Comparison of ENCODE assay signal across 12 cellular contexts in genomic region chr17:57881143-57881542, GRCh38. TPM values are rescaled to one million over a fixed set of nuclear protein-coding genes. Genes with fewer than 3 reads are reported as not detected.
DNase-seq lines count a peak whose midpoint lies in the region; ATAC-seq, FAIRE-seq and TF ChIP-seq lines count a peak whose summit lies in the region.
"Had no signal": no experiment of that assay in that cellular context is flagged by ENCODE, and none has a peak within 500 bp of the region (broad histone marks: within the 10 kb centered on the region; RNA-seq: fewer than 3 reads in every experiment).

No MANE protein-coding gene starts in this region.

- peak overlapping the region; percentile 98 for H2BK120ac ChIP-seq in IMR-90 (ENCODE audit: low read depth, low read length)
- H2BK120ac ChIP-seq in H1 (replicated peaks; ENCODE audit: low read depth, low read length): peak overlapping the region; percentile 56
- peak overlapping the region; percentile 58 for H2BK120ac ChIP-seq in mesenchymal stem cell (ENCODE audit: low read depth, low read length)

- H4K8ac ChIP-seq in IMR-90 (ENCODE audit: low read depth in 2 of 2, low read length in 2 of 2): peak overlapping the region; percentile 78 to 91
- peak overlapping the region; percentile 30; the same call in 1 of the 2 replicates for H4K8ac ChIP-seq in H1 (ENCODE audit: extremely low read depth, insufficient read depth, low read length)
- peak overlapping the region; percentile 89 for H4K8ac ChIP-seq in mesenchymal stem cell (ENCODE audit: low read length)

- peak overlapping the region; percentile 80 for H3K56ac ChIP-seq in IMR-90 (ENCODE audit: extremely low read depth, insufficient read depth, low read length)
- peak overlapping the region; percentile 14 for H3K56ac ChIP-seq in H1 (replicated peaks; ENCODE audit: insufficient read length, low read depth, low read length)

- H2AK5ac ChIP-seq in IMR-90 (ENCODE audit: low read depth, low read length) (peak overlapping the region; percentile 98), H1 (ENCODE audit: low read depth, low read length) (peak overlapping the region; percentile 98), mesenchymal stem cell (ENCODE audit: low read length, severe bottlenecking) (peak overlapping the region; percentile 99)

- no CpG with 5 or more reads among the region's 8 CpGs for WGBS in IMR-90 (ENCODE audit: extremely low coverage in 2 of 2, insufficient read length in 1 of 2), 2 experiments
- WGBS in H1 (ENCODE audit: extremely low coverage in 1 of 2, insufficient coverage in 1 of 2, insufficient read length in 1 of 2, insufficient replicate concordance in 2 of 2, low coverage in 1 of 2, low lambda C conversion rate in 2 of 2, missing lambda C conversion rate in 1 of 2), 2 experiments: 45% methylated on average over 8 of the region's 8 CpGs; no CpG with 5 or more reads in 1 of the 2 experiments
- 44% methylated on average over 8 of the region's 8 CpGs for WGBS in mesenchymal stem cell

- peak overlapping the region; percentile 55 for H3K9ac ChIP-seq in IMR-90 (ENCODE audit: low read depth, low read length)
- H3K9ac ChIP-seq in H1 (replicated peaks in 1 of 4; ENCODE audit: extremely low read depth in 1 of 4, low read depth in 3 of 4, low read length in 3 of 4): no peak overlapping the region
- peak overlapping the region; percentile 57 for H3K9ac ChIP-seq in mesenchymal stem cell (ENCODE audit: low read length)
- H3K9ac ChIP-seq: parathyroid adenoma had no signal

- H3K36me3 ChIP-seq in IMR-90 (ENCODE audit: control insufficient read depth, insufficient read depth, low read length): peaks cover 25% of the 10 kb centered on the region
- no peaks in the 10 kb centered on the region for H3K36me3 ChIP-seq in H1 (ENCODE audit: control insufficient read depth in 2 of 4, insufficient read depth in 4 of 4, low read length in 3 of 4)
- H3K36me3 ChIP-seq in mesenchymal stem cell (ENCODE audit: control insufficient read depth in 1 of 2, insufficient read depth in 2 of 2, low read depth in 1 of 2, low read length in 2 of 2): peaks cover 31 to 56% of the 10 kb centered on the region in 2 experiments
- peaks cover 16 to 46% (median 28%) of the 10 kb centered on the region in 3 donors for H3K36me3 ChIP-seq in tibial artery

- no peaks in the 10 kb centered on the region for H3K27me3 ChIP-seq in IMR-90 (ENCODE audit: control insufficient read depth, insufficient read depth, low read length)
- peaks cover 0 to 9% (median 4%) of the 10 kb centered on the region in 4 experiments; a peak in 2 of 7 replicates for H3K27me3 ChIP-seq in H1 (replicated peaks in 1 of 4; ENCODE audit: control insufficient read depth in 3 of 4, extremely low read depth in 1 of 4, insufficient read depth in 3 of 4, low read length in 3 of 4)
- no peaks in the 10 kb centered on the region for H3K27me3 ChIP-seq in mesenchymal stem cell (ENCODE audit: control insufficient read depth in 1 of 2, insufficient read depth in 1 of 2, low read length in 2 of 2)
- H3K27me3 ChIP-seq in tibial artery: no peaks in the 10 kb centered on the region

- H2BK15ac ChIP-seq in IMR-90 (ENCODE audit: low read depth, low read length) (peak overlapping the region; percentile 94; the same call in 2 of the 3 replicates), H1 (ENCODE audit: low read length) (peak overlapping the region; percentile 100; the same call in 1 of the 2 replicates), mesenchymal stem cell (ENCODE audit: low read depth, poor library complexity, severe bottlenecking) (peak overlapping the region; percentile 84)

- no peak overlapping the region for H3K4me3 ChIP-seq in IMR-90 (ENCODE audit: insufficient read depth, low read depth, low read length)
- no peak overlapping the region for H3K4me3 ChIP-seq in H1 (ENCODE audit: extremely low read depth in 1 of 4, insufficient read depth in 2 of 4, low read depth in 3 of 4, low read length in 4 of 4)
- peak overlapping the region in 1 of 2 experiments; percentile 67 for H3K4me3 ChIP-seq in mesenchymal stem cell (ENCODE audit: insufficient read depth in 1 of 2, low read depth in 1 of 2, low read length in 2 of 2)
- no peak overlapping the region for H3K4me3 ChIP-seq in tibial artery

- H4K20me1 ChIP-seq in IMR-90 (ENCODE audit: insufficient read depth, low read length) (no peaks in the 10 kb centered on the region; the same call in 1 of the 2 replicates), H1 (replicated peaks in 1 of 2; ENCODE audit: control insufficient read depth in 1 of 2, insufficient read depth in 2 of 2, low read length in 2 of 2) (no peaks in the 10 kb centered on the region)

- FAIRE-seq in H1 (lab: Jason Lieb, UNC): no peak

- POLR2A ChIA-PET in IMR-90 (lab: Charles Lee; ENCODE audit: unreplicated experiment): interaction anchor here (0.8 to 1.2 kb wide), 3 partner anchors 11 to 112 kb away, joined by 3 to 4 read pairs (median 3); no protein-coding TSS in a partner anchor
- POLR2A ChIA-PET in H1 (lab: Charles Lee; ENCODE audit: partially characterized antibody): interaction anchor here (0.9 to 4.2 kb wide), 10 partner anchors 10 to 120 kb away, joined by 3 to 15 read pairs (median 4); partner anchors contain the start of gene VEZF1

- H3K14ac ChIP-seq in IMR-90 (replicated peaks; ENCODE audit: low read depth, low read length): peak overlapping the region; percentile 88
- H3K14ac ChIP-seq in H1 (ENCODE audit: insufficient read length): no peak overlapping the region
- H3K14ac ChIP-seq in mesenchymal stem cell (ENCODE audit: low read length in 2 of 2): peak overlapping the region in 1 of 2 experiments; percentile 91

- ATAC-seq in IMR-90 (ENCODE audit: low read depth) (peak; percentile 69), HG02571 (IDR thresholded peaks at IDR 0.05; ENCODE audit: unreplicated experiment) (no peak), HG03342 (IDR thresholded peaks at IDR 0.05; ENCODE audit: unreplicated experiment) (no peak), HG03135 (IDR thresholded peaks at IDR 0.05; ENCODE audit: unreplicated experiment) (no peak)

- H3K18ac ChIP-seq in IMR-90 (ENCODE audit: low read depth, low read length) (peak overlapping the region; percentile 69), H1 (ENCODE audit: extremely low read depth, low read length) (peak overlapping the region; percentile 94), mesenchymal stem cell (ENCODE audit: low read depth in 1 of 2, low read length in 2 of 2) (peak overlapping the region; percentile 95 to 96)

- no peaks in the 10 kb centered on the region for H3K9me3 ChIP-seq in IMR-90 (ENCODE audit: control insufficient read depth, insufficient read depth, low read length)
- H3K9me3 ChIP-seq in H1 (ENCODE audit: insufficient read depth in 2 of 2, low read depth in 1 of 2, low read length in 1 of 2): no peaks in the 10 kb centered on the region
- no peaks in the 10 kb centered on the region for H3K9me3 ChIP-seq in mesenchymal stem cell (ENCODE audit: control insufficient read depth, low read length)
- H3K9me3 ChIP-seq in tibial artery: no peaks in the 10 kb centered on the region

- DNase-seq in IMR-90 (peak; percentile 89), H1 (ENCODE audit: low read depth in 1 of 2, low spot score in 2 of 2) (no peak), mesenchymal stem cell (peak; percentile 80), tibial artery (no peak)
- DNase-seq in activated CD4-positive, CD25-positive, alpha-beta regulatory T cell treated with anti-CD3 and anti-CD28 coated beads, Interleukin-2, amount 50 U/mL, for 72 hours: no peak
- DNase-seq: activated effector memory CD4-positive, alpha-beta T cell treated with Interleukin-2 at 50 U/mL for 16 hours; Karpas-422; NCI-H446 treated with DMSO at 0.1 percent for 48 hours had no signal

- H3K4ac ChIP-seq in IMR-90 (ENCODE audit: low read depth, low read length): peak overlapping the region; percentile 98
- no peak overlapping the region for H3K4ac ChIP-seq in H1 (replicated peaks; ENCODE audit: insufficient read length, low read depth, low read length)
- H3K4ac ChIP-seq in mesenchymal stem cell (ENCODE audit: low read depth in 1 of 2, low read length in 2 of 2): peak overlapping the region; percentile 90 to 96

- H2BK20ac ChIP-seq in IMR-90 (ENCODE audit: low read depth, low read length) (peak overlapping the region; percentile 98), H1 (ENCODE audit: low read length) (peak overlapping the region; percentile 93)

- H3K4me2 ChIP-seq in IMR-90 (ENCODE audit: low read depth, low read length): peak overlapping the region; percentile 40
- peak overlapping the region; percentile 29 to 50 for H3K4me2 ChIP-seq in H1 (ENCODE audit: insufficient read depth in 1 of 2, low read depth in 2 of 2, low read length in 2 of 2)
- peak overlapping the region; percentile 22 for H3K4me2 ChIP-seq in mesenchymal stem cell (ENCODE audit: low read length, poor library complexity, severe bottlenecking)

- peak overlapping the region; percentile 87 for H3K23ac ChIP-seq in IMR-90 (ENCODE audit: low read depth, low read length)
- H3K23ac ChIP-seq in H1 (ENCODE audit: insufficient read length): no peak overlapping the region
- peak overlapping the region in 1 of 2 experiments; percentile 93 for H3K23ac ChIP-seq in mesenchymal stem cell (ENCODE audit: low read length in 2 of 2)

- peaks cover 2% of the 10 kb centered on the region; the same call in 1 of the 2 replicates for H3K23me2 ChIP-seq in H1 (ENCODE audit: low read depth, low read length)

- TF ChIP-seq POLR2A in IMR-90 (IDR thresholded peaks at IDR 0.05; ENCODE audit: low read depth, low read length) (no peak; the same call in 1 of the 2 replicates), H1 (IDR thresholded peaks at IDR 0.05; ENCODE audit: control extremely low read depth in 1 of 2, low read depth in 2 of 2, low read length in 2 of 2) (no peak)

- in situ Hi-C loops in IMR-90 (cut with MboI; ENCODE audit: low sequenced_read_pairs): no loop called here

- H3K9me1 ChIP-seq in IMR-90 (ENCODE audit: insufficient read depth, low read length): peaks cover 35% of the 10 kb centered on the region

- CTCF ChIA-PET in IMR-90 (lab: Yijun Ruan, JAX) (interaction anchor here (1.1 to 1.8 kb wide), 2 partner anchors 12 to 73 kb away, joined by 3 to 8 read pairs; no protein-coding TSS in a partner anchor), H1 (lab: Charles Lee; ENCODE audit: partially characterized antibody) (interaction anchor here (1.6 to 20.7 kb wide), 4 partner anchors 11 to 27 kb away, joined by 4 to 221 read pairs (median 107); no protein-coding TSS in a partner anchor)

- no peak for TF ChIP-seq EP300 in H1 (IDR thresholded peaks at IDR 0.05; ENCODE audit: borderline replicate concordance in 1 of 2, low read depth in 2 of 2, low read length in 2 of 2)

- H2AK9ac ChIP-seq in IMR-90 (replicated peaks; ENCODE audit: low read depth, low read length, poor library complexity): peak overlapping the region; percentile 97

- H2AFZ ChIP-seq in IMR-90 (replicated peaks; ENCODE audit: low read length, poor library complexity): peak overlapping the region; percentile 73
- no peak overlapping the region for H2AFZ ChIP-seq in H1 (ENCODE audit: low read length)
- no peak overlapping the region for H2AFZ ChIP-seq in mesenchymal stem cell (ENCODE audit: low read depth, low read length)
- H2AFZ ChIP-seq: parathyroid adenoma had no signal

- H4K91ac ChIP-seq in IMR-90 (ENCODE audit: insufficient read depth, low read depth, low read length) (peak overlapping the region; percentile 97), H1 (replicated peaks; ENCODE audit: insufficient read length, low read length) (peak overlapping the region; percentile 97), mesenchymal stem cell (ENCODE audit: low read length) (peak overlapping the region; percentile 97)

- BruUV-seq in IMR-90 (replicated peaks; lab: Mats Ljungman, UMichigan): no TSS peak

- no peak for TF ChIP-seq RAD21 in IMR-90 (IDR thresholded peaks at IDR 0.05; ENCODE audit: low read length)
- TF ChIP-seq RAD21 in H1 (IDR thresholded peaks at IDR 0.05 in 1 of 2, conservative IDR thresholded peaks at IDR 0.05 in 1 of 2; ENCODE audit: low read depth in 2 of 2, low read length in 2 of 2): no peak

- peaks cover 20 to 69% of the 10 kb centered on the region in 2 experiments for H3K79me1 ChIP-seq in IMR-90 (ENCODE audit: low read depth in 1 of 2, low read length in 2 of 2)
- no peaks in the 10 kb centered on the region for H3K79me1 ChIP-seq in H1 (ENCODE audit: low read depth, low read length)
- H3K79me1 ChIP-seq in mesenchymal stem cell (replicated peaks; ENCODE audit: low read length, poor library complexity, severe bottlenecking): peaks cover 26% of the 10 kb centered on the region

- H4K5ac ChIP-seq in IMR-90 (ENCODE audit: low read depth, low read length) (peak overlapping the region; percentile 59), H1 (ENCODE audit: insufficient read length, low read depth, low read length) (peak overlapping the region; percentile 31)

- intact Hi-C loops in IMR-90 (cut with micrococcal nuclease): loop anchor here (1.0 kb wide), 1 partner anchor 8 kb away; no protein-coding TSS in a partner anchor
- intact Hi-C loops in tibial artery (cut with DNase I; ENCODE audit: low total_unique reads): no loop called here

- H3K4me1 ChIP-seq in IMR-90 (ENCODE audit: control insufficient read depth, insufficient read depth, low read length) (peaks cover 46% of the 10 kb centered on the region), H1 (replicated peaks in 1 of 4; ENCODE audit: control insufficient read depth in 3 of 4, insufficient read depth in 4 of 4, low read length in 3 of 4) (peaks cover 21 to 41% (median 24%) of the 10 kb centered on the region in 4 experiments), mesenchymal stem cell (ENCODE audit: control insufficient read depth, insufficient read depth, low read depth, low read length) (peaks cover 51% of the 10 kb centered on the region), tibial artery (peaks cover 3 to 54% (median 45%) of the 10 kb centered on the region in 4 donors)

- no peaks in the 10 kb centered on the region for H3K79me2 ChIP-seq in H1 (ENCODE audit: control insufficient read depth in 1 of 2, insufficient read depth in 2 of 2, low read length in 2 of 2)

- TF ChIP-seq CTCF in IMR-90 (conservative IDR thresholded peaks at IDR 0.05; ENCODE audit: low read depth, low read length) (no peak), H1 (IDR thresholded peaks at IDR 0.05; ENCODE audit: control extremely low read depth in 1 of 3, insufficient read depth in 1 of 3, low read depth in 1 of 3, low read length in 3 of 3) (no peak), tibial artery (IDR thresholded peaks at IDR 0.05) (no peak)

- dilution Hi-C loops in IMR-90 (cut with HindIII; ENCODE audit: low sequenced_read_pairs, unreplicated experiment): no loop called here

- H2BK12ac ChIP-seq in H1 (ENCODE audit: low read depth, low read length) (peak overlapping the region; percentile 99), mesenchymal stem cell (ENCODE audit: low read length in 2 of 2) (peak overlapping the region; percentile 93 to 97)

- peak overlapping the region; percentile 94 for H3K27ac ChIP-seq in IMR-90 (ENCODE audit: insufficient read depth, low read length)
- H3K27ac ChIP-seq in H1 (ENCODE audit: low read depth, low read length): no peak overlapping the region
- peak overlapping the region; percentile 99 for H3K27ac ChIP-seq in mesenchymal stem cell (ENCODE audit: low read length, poor library complexity, severe bottlenecking)
- H3K27ac ChIP-seq in tibial artery: peak overlapping the region; percentile 69 to 70
- H3K27ac ChIP-seq: parathyroid adenoma had no signal

- H2BK5ac ChIP-seq in IMR-90 (ENCODE audit: low read depth, low read length, poor library complexity, severe bottlenecking) (peak overlapping the region; percentile 95), H1 (ENCODE audit: low read depth, low read length) (peak overlapping the region; percentile 93; the same call in 1 of the 2 replicates), mesenchymal stem cell (ENCODE audit: low read depth, low read length, poor library complexity, severe bottlenecking) (peak overlapping the region; percentile 99)

RNA-seq across cellular contexts. Expression of gene MRPS23, which starts 31.3 kb away (rescaled TPM):
- 37.3 and 41.7 TPM in 2 replicates for total RNA-seq in IMR-90 (2012; rRNA removed)
- polyA plus RNA-seq in IMR-90 (2012; rRNA removed) (22.1 and 23.5 TPM in 2 replicates), H1 (2011; rRNA removed) (32.9 and 38.6 TPM in 2 replicates)
- polyA plus RNA-seq in IMR-90 (2012; cell fraction: cytosol; rRNA removed): 22.4 and 35.2 TPM in 2 replicates
- 9.9 and 18.3 TPM in 2 replicates for polyA plus RNA-seq in IMR-90 (2012; cell fraction: nucleus; rRNA removed; ENCODE audit: low replicate concordance)
- 60.4 and 73.4 TPM in 2 replicates for total RNA-seq in H1 (2021; fragmentation: NEBNext Ultra II Directional; extraction: Animal tissue kit (Norgen Biotek cat#: 25700))
- polyA plus RNA-seq in H1 (2011; cell fraction: cytosol; rRNA removed): 68.9 TPM
- 26.0 TPM for polyA plus RNA-seq in H1 (2011; cell fraction: nucleus; rRNA removed)
- 64.2 to 105 TPM (median 72.5 TPM) in 4 replicates for polyA plus RNA-seq in H1 (2012, experiment 1 of 2)
- polyA plus RNA-seq in H1 (2012, experiment 2 of 2): 49.1 TPM
- polyA plus RNA-seq in H1 (2013, experiment 1 of 2): 25.2 TPM
- 26.2 TPM for polyA plus RNA-seq in H1 (2013, experiment 2 of 2)
- 18.4 and 25.9 TPM in 2 replicates for polyA minus RNA-seq in H1 (2011; rRNA and poly(A)+ RNA removed)
- 10.5 TPM for polyA minus RNA-seq in H1 (2011; cell fraction: cytosol; rRNA and poly(A)+ RNA removed)
- polyA minus RNA-seq in H1 (2011; cell fraction: nucleus; rRNA and poly(A)+ RNA removed): 21.0 TPM
- 23.0 TPM for polyA plus RNA-seq in mesenchymal stem cell (2013, experiment 1 of 2)
- 21.0 TPM for polyA plus RNA-seq in mesenchymal stem cell (2013, experiment 2 of 2)

Comparison
In these comparisons a context has a peak if more than half of its experiments do, and no peak if none do; other contexts are left out.
1. DNase-seq: peak in IMR-90 (single experiment) and mesenchymal stem cell (single experiment); none in H1 (0 of 2), tibial artery (0 of 2) and activated CD4-positive, CD25-positive, alpha-beta regulatory T cell treated with anti-CD3 and anti-CD28 coated beads, Interleukin-2, amount 50 U/mL, for 72 hours (single experiment).
2. H3K9ac ChIP-seq: peak in IMR-90 (single experiment) and mesenchymal stem cell (single experiment); none in H1 (0 of 4).
3. H4K8ac ChIP-seq: peak in every context shown above with its lines; median percentile 89 in mesenchymal stem cell; 84 in IMR-90; 30 in H1.
4. Peak in every context shown above with its lines, with median percentiles within 50 percentile points of each other: H2AK5ac ChIP-seq, H2BK120ac ChIP-seq, H2BK15ac ChIP-seq, H2BK5ac ChIP-seq, H3K18ac ChIP-seq, H3K4me2 ChIP-seq and H4K91ac ChIP-seq.